In the genomic region with DNA sequence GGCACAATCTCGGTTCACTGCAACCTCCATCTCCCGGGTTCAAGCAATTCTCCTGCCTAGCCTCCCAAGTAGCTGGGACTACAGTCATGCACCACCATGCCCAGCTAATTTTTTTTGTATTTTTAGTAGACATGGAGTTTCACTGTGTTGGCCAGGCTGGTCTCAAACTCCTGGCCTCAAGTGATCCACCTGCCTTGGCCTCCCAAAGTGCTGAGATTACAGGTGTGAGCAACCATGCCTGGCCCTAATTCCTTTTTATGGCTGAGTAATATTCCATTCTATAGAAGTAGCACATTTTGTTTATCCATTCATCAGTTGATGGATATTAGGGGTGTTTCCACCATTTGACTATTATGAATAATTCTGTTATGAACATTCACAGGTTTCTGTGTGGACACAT, we compare ENCODE assay signal across 11 cellular contexts. TPM values are rescaled to one million over a fixed set of nuclear protein-coding genes. Genes with fewer than 3 reads are reported as not detected.
"Had no signal": no experiment of that assay in that cellular context is flagged by ENCODE, and none has a peak within 500 bp of the region (broad histone marks: within the 10 kb centered on the region; RNA-seq: fewer than 3 reads in every experiment).

No MANE protein-coding gene starts in this region.

RNA-seq across cellular contexts. Expression of gene CFAP210, which starts 9.5 kb away (rescaled TPM):
- total RNA-seq: osteocyte, posterior vena cava, pulmonary artery endothelial cell, right atrium auricular region, spleen, suprapubic skin, transverse colon, upper lobe of right lung, urinary bladder had no signal
- polyA plus RNA-seq: naive thymus-derived CD4-positive, alpha-beta T cell; smooth muscle cell had no signal
